ENCODE assay signal across 13 cellular contexts in genomic region chr6:112470950-112471349, GRCh38.
"Had no signal": no experiment of that assay in that cellular context is flagged by ENCODE, and none has a peak within 500 bp of the region (broad histone marks: within the 10 kb centered on the region; RNA-seq: fewer than 3 reads in every experiment).

No MANE protein-coding gene starts in this region.

- H3K27me3 Mint-ChIP-seq: activated naive CD8-positive, alpha-beta T cell had no signal

- H3K27ac Mint-ChIP-seq: activated naive CD8-positive, alpha-beta T cell; naive thymus-derived CD4-positive, alpha-beta T cell had no signal

- H3K4me3 ChIP-seq: dorsolateral prefrontal cortex, thyroid gland, uterus had no signal

- ATAC-seq: naive thymus-derived CD4-positive, alpha-beta T cell had no signal

- H3K36me3 ChIP-seq: neutrophil, thyroid gland, uterus, WERI-Rb-1 had no signal

- H3K9me3 ChIP-seq: neutrophil, thyroid gland, uterus had no signal

- H3K27me3 ChIP-seq: dorsolateral prefrontal cortex, neutrophil, thyroid gland, uterus had no signal

- H3K4me3 Mint-ChIP-seq: activated naive CD8-positive, alpha-beta T cell; naive thymus-derived CD4-positive, alpha-beta T cell had no signal

- H3K36me3 Mint-ChIP-seq: activated naive CD8-positive, alpha-beta T cell; naive thymus-derived CD4-positive, alpha-beta T cell had no signal

- DNase-seq: activated CD4-positive, alpha-beta T cell treated with anti-CD3 and anti-CD28 coated beads for 1 hour; activated CD4-positive, alpha-beta T cell treated with anti-CD3 and anti-CD28 coated beads, Interleukin-2, amount 50 U/mL, for 4 hours; activated gamma-delta T cell treated with Interleukin-2 at 50 U/mL for 16 hours; dorsolateral prefrontal cortex; mesenchymal stem cell; naive thymus-derived CD4-positive, alpha-beta T cell; stimulated activated naive CD4-positive, alpha-beta T cell treated with Interleukin-2 at 50 U/mL for 16 hours; T-helper 2 cell; thyroid gland; uterus; WERI-Rb-1 had no signal

- H3K4me1 Mint-ChIP-seq: naive thymus-derived CD4-positive, alpha-beta T cell had no signal

- H3K4me1 ChIP-seq: thyroid gland, uterus had no signal

- H3K27ac ChIP-seq: dorsolateral prefrontal cortex, neutrophil, thyroid gland, uterus, WERI-Rb-1 had no signal
